17 cellular contexts compared by ENCODE assay signal in the genomic region with DNA sequence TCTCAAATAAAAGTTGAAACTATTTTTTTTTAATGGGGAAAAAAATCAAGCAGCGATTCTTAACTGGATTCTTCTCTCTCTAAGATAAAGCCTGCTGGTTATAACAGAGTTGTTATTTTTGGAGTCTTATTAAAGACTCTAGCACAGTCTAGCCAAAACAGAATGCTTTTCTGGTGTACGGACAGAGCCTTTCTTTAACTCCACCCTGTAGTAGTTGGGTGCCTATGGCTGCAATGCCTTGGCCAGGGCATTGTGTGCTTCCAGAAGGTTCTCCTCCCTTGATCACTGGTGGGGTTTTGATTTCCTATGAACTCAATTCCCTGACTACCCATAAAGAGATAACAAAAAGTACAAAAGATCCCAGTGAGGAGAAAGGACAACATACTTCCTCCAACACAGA.
"Had no signal": no experiment of that assay in that cellular context is flagged by ENCODE, and none has a peak within 500 bp of the region (broad histone marks: within the 10 kb centered on the region; RNA-seq: fewer than 3 reads in every experiment).

No MANE protein-coding gene starts in this region.

- DNase-seq: activated CD4-positive, alpha-beta T cell treated with anti-CD3 and anti-CD28 coated beads, Interleukin-2, amount 50 U/mL, for 48 hours; activated naive CD4-positive, alpha-beta T cell treated with Interleukin-2 at 50 U/mL for 16 hours; activated naive CD8-positive, alpha-beta T cell treated with anti-CD3 and anti-CD28 coated beads, Interleukin-2, amount 50 U/mL, for 24 hours; caudate nucleus; cortex of kidney; effector CD4-positive, alpha-beta T cell; foreskin keratinocyte; left colon; naive B cell; ovary; SJCRH30; stimulated activated CD4-positive, alpha-beta T cell treated with anti-CD3 and anti-CD28 coated beads, Interleukin-2, amount 100 ng/mL, for 48 hours; stimulated activated naive CD4-positive, alpha-beta T cell; T-helper 17 cell; WERI-Rb-1 had no signal

- ATAC-seq: activated naive CD8-positive, alpha-beta T cell treated with anti-CD3 and anti-CD28 coated beads, Interleukin-2, amount 50 U/mL, for 24 hours; activated T-helper 17 cell treated with anti-CD3 and anti-CD28 coated beads, Interleukin-2, amount 50 U/mL, for 72 hours; foreskin keratinocyte; left colon; T-helper 17 cell had no signal

- H3K27ac ChIP-seq: foreskin keratinocyte, ovary, SJCRH30, WERI-Rb-1 had no signal

- H3K4me1 ChIP-seq: foreskin keratinocyte, SJCRH30 had no signal

- H3K4me3 ChIP-seq: ovary, SJCRH30 had no signal

- FAIRE-seq: islet of Langerhans had no signal

- H3K9me3 ChIP-seq: ovary, SJCRH30 had no signal

- H3K27me3 ChIP-seq: ovary, SJCRH30 had no signal

- H3K36me3 ChIP-seq: ovary, SJCRH30, WERI-Rb-1 had no signal
